In genomic region chr3:23395115-23395514, GRCh38 we compare ENCODE assay signal across 17 cellular contexts.
DNase-seq lines count a peak whose midpoint lies in the region; ATAC-seq lines count a peak whose summit lies in the region.
"Had no signal": no experiment of that assay in that cellular context is flagged by ENCODE, and none has a peak within 500 bp of the region (broad histone marks: within the 10 kb centered on the region; RNA-seq: fewer than 3 reads in every experiment).

No MANE protein-coding gene starts in this region.

- no peaks in the 10 kb centered on the region for H3K27me3 Mint-ChIP-seq in stimulated activated memory B cell treated with anti-CD40 and anti-IgM and Interleukin-4, amounts not matched to agents 10 μg/mL and 1 μg/mL and 100 μg/mL, for 72 hours

- peaks cover 5% of the 10 kb centered on the region for H3K36me3 Mint-ChIP-seq in stimulated activated memory B cell treated with anti-CD40 and anti-IgM and Interleukin-4, amounts not matched to agents 10 μg/mL and 1 μg/mL and 100 μg/mL, for 72 hours

- peak overlapping the region; percentile 19 for H3K27ac Mint-ChIP-seq in stimulated activated memory B cell treated with anti-CD40 and anti-IgM and Interleukin-4, amounts not matched to agents 10 μg/mL and 1 μg/mL and 100 μg/mL, for 72 hours

- H3K4me1 Mint-ChIP-seq in stimulated activated memory B cell treated with anti-CD40 and anti-IgM and Interleukin-4, amounts not matched to agents 10 μg/mL and 1 μg/mL and 100 μg/mL, for 72 hours, result peaks cover 49% of the 10 kb centered on the region

- no peak overlapping the region for H3K4me3 Mint-ChIP-seq in stimulated activated memory B cell treated with anti-CD40 and anti-IgM and Interleukin-4, amounts not matched to agents 10 μg/mL and 1 μg/mL and 100 μg/mL, for 72 hours

- DNase-seq in NAMALWA (ENCODE audit: low spot score) (no peak), NCI-H69 (lab: John Stamatoyannopoulos, UW) (no peak), hippocampal formation (lab: John Stamatoyannopoulos, UW) (no peak)
- DNase-seq: DMS 273 treated with DMSO at 0.1 percent for 48 hours, GM23248, NCI-H1092, NCI-H146, NCI-H2081 treated with DMSO at 0.1 percent for 48 hours, NCI-H524, Peyer's patch had no signal

- no peaks in the 10 kb centered on the region for H3K9me3 Mint-ChIP-seq in stimulated activated memory B cell treated with anti-CD40 and anti-IgM and Interleukin-4, amounts not matched to agents 10 μg/mL and 1 μg/mL and 100 μg/mL, for 72 hours

- ATAC-seq in GM18873 (IDR thresholded peaks at IDR 0.05; ENCODE audit: low FRiP score, unreplicated experiment) (peak; percentile 70), GM21529 (IDR thresholded peaks at IDR 0.05; ENCODE audit: unreplicated experiment) (peak; percentile 70), HG03045 (IDR thresholded peaks at IDR 0.05; ENCODE audit: unreplicated experiment) (peak; percentile 64)
- ATAC-seq in stimulated activated memory B cell treated with anti-CD40 and anti-IgM and Interleukin-4, amounts not matched to agents 10 μg/mL and 1 μg/mL and 100 μg/mL, for 72 hours, result no peak
- ATAC-seq: HCT116, HepG2, Right ventricle myocardium inferior had no signal
